1 cellular context compared by ENCODE assay signal in the genomic region with DNA sequence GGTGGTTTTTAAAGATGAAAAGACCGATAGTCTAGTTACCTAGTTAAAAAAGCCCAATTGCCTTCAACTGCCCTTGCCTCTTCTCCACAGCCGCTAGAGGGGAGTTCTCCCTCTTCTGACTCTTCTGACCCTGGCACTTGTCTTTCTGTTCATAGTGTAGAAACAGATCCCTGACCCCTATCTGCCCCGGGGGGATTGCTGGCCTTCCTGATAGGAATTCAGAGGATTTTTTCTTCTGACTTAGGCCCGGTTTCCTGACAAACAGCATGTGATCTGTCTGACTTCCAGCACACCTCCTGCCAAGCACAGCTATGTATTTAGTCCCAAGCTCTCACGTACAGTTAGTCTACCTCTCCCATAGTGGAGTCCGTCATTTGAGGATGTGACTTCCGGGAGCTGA.
TF ChIP-seq lines count a peak whose summit lies in the region.

No MANE protein-coding gene starts in this region.

TF ChIP-seq in A549, 52 proteins besides CTCF, POLR2A, EP300 and RAD21:
- TF ChIP-seq ZSCAN20 (CRISPR knock-in tag; IDR thresholded peaks at IDR 0.05) (no peak), GATA3 (IDR thresholded peaks at IDR 0.05; ENCODE audit: borderline replicate concordance) (no peak), NFE2L2 (conservative IDR thresholded peaks at IDR 0.05; ENCODE audit: low read length) (no peak), CEBPB (IDR thresholded peaks at IDR 0.05) (no peak), HOXB5 (CRISPR knock-in tag; IDR thresholded peaks at IDR 0.05) (no peak), CHD4 (IDR thresholded peaks at IDR 0.05; ENCODE audit: borderline replicate concordance) (no peak), KDM5A (IDR thresholded peaks at IDR 0.05) (no peak), NR3C1 (IDR thresholded peaks at IDR 0.05) (no peak), CBX2 (IDR thresholded peaks at IDR 0.05; ENCODE audit: borderline replicate concordance, low read depth) (no peak), JUNB (IDR thresholded peaks at IDR 0.05) (no peak), FOSB (CRISPR knock-in tag; IDR thresholded peaks at IDR 0.05) (no peak)
- TF ChIP-seq, protein P1, sequence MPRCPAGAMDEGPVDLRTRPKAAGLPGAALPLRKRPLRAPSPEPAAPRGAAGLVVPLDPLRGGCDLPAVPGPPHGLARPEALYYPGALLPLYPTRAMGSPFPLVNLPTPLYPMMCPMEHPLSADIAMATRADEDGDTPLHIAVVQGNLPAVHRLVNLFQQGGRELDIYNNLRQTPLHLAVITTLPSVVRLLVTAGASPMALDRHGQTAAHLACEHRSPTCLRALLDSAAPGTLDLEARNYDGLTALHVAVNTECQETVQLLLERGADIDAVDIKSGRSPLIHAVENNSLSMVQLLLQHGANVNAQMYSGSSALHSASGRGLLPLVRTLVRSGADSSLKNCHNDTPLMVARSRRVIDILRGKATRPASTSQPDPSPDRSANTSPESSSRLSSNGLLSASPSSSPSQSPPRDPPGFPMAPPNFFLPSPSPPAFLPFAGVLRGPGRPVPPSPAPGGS (IDR thresholded peaks at IDR 0.05): no peak
- TF ChIP-seq, protein P2, sequence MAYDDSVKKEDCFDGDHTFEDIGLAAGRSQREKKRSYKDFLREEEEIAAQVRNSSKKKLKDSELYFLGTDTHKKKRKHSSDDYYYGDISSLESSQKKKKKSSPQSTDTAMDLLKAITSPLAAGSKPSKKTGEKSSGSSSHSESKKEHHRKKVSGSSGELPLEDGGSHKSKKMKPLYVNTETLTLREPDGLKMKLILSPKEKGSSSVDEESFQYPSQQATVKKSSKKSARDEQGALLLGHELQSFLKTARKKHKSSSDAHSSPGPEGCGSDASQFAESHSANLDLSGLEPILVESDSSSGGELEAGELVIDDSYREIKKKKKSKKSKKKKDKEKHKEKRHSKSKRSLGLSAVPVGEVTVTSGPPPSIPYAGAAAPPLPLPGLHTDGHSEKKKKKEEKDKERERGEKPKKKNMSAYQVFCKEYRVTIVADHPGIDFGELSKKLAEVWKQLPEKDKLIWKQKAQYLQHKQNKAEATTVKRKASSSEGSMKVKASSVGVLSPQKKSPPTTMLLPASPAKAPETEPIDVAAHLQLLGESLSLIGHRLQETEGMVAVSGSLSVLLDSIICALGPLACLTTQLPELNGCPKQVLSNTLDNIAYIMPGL (CRISPR knock-in tag; IDR thresholded peaks at IDR 0.05; ENCODE audit: borderline replicate concordance): no peak
- TF ChIP-seq, protein P3, sequence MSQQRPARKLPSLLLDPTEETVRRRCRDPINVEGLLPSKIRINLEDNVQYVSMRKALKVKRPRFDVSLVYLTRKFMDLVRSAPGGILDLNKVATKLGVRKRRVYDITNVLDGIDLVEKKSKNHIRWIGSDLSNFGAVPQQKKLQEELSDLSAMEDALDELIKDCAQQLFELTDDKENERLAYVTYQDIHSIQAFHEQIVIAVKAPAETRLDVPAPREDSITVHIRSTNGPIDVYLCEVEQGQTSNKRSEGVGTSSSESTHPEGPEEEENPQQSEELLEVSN (IDR thresholded peaks at IDR 0.05; ENCODE audit: borderline replicate concordance, low read depth): no peak
